Comparison of ENCODE assay signal across 13 cellular contexts in genomic region chr13:91162180-91162579, GRCh38.
DNase-seq lines count a peak whose midpoint lies in the region; ATAC-seq and TF ChIP-seq lines count a peak whose summit lies in the region.
"Had no signal": no experiment of that assay in that cellular context is flagged by ENCODE, and none has a peak within 500 bp of the region (broad histone marks: within the 10 kb centered on the region; RNA-seq: fewer than 3 reads in every experiment).

No MANE protein-coding gene starts in this region.

- H3K4me3 ChIP-seq in astrocyte of the cerebellum (ENCODE audit: low read depth, low read length), result no peak overlapping the region
- H3K4me3 ChIP-seq in CD8-positive, alpha-beta T cell (ENCODE audit: low read depth, low read length), result no peak overlapping the region
- H3K4me3 ChIP-seq: testis had no signal

- DNase-seq in astrocyte of the cerebellum (ENCODE audit: low read depth) (no peak), progenitor cell of endocrine pancreas (ENCODE audit: low spot score, unreplicated experiment) (no peak)
- no peak for DNase-seq in activated CD4-positive, CD25-positive, alpha-beta regulatory T cell treated with anti-CD3 and anti-CD28 coated beads, Interleukin-2, amount 50 U/mL, for 72 hours
- no peak for DNase-seq in CD8-positive, alpha-beta T cell
- DNase-seq: foreskin keratinocyte, natural killer cell, NCI-H524 treated with DMSO at 0.1 percent for 48 hours, Right ventricle myocardium superior, testis had no signal

- ATAC-seq in HG02938 (IDR thresholded peaks at IDR 0.05; ENCODE audit: unreplicated experiment) (peak; percentile 61), HG02678 (IDR thresholded peaks at IDR 0.05; ENCODE audit: unreplicated experiment) (no peak)
- no peak for ATAC-seq in CD8-positive, alpha-beta T cell
- ATAC-seq: foreskin keratinocyte, natural killer cell had no signal

- no peak overlapping the region for H3K4me3 Mint-ChIP-seq in progenitor cell of endocrine pancreas (ENCODE audit: low read depth)
- H3K4me3 Mint-ChIP-seq in CD8-positive, alpha-beta T cell, result no peak overlapping the region
- H3K4me3 Mint-ChIP-seq: dendritic cell treated with granulocyte-macrophage colony-stimulating factor and Interleukin-4, amounts not matched to agents 40 ng/mL and 50 ng/mL, for 4 days; natural killer cell had no signal

- no peaks in the 10 kb centered on the region for H3K36me3 Mint-ChIP-seq in progenitor cell of endocrine pancreas (ENCODE audit: insufficient read depth)
- H3K36me3 Mint-ChIP-seq in CD8-positive, alpha-beta T cell, result no peaks in the 10 kb centered on the region
- H3K36me3 Mint-ChIP-seq: natural killer cell had no signal

- CTCF ChIA-PET in CD8-positive, alpha-beta T cell (lab: Charles Lee), result no interaction called here

- no peaks in the 10 kb centered on the region for H3K9me3 ChIP-seq in CD8-positive, alpha-beta T cell (ENCODE audit: low read length)
- H3K9me3 ChIP-seq: testis had no signal

- TF ChIP-seq CTCF in GM12873 (IDR thresholded peaks at IDR 0.05; ENCODE audit: insufficient read depth, low read depth, low read length, missing control alignments), result peak; percentile 31
- TF ChIP-seq CTCF in astrocyte of the cerebellum (IDR thresholded peaks at IDR 0.05; ENCODE audit: low read depth, low read length, missing control alignments), result peak; percentile 6
- peak; percentile 26 for TF ChIP-seq CTCF in progenitor cell of endocrine pancreas (IDR thresholded peaks at IDR 0.05; ENCODE audit: unreplicated experiment)
- no peak for TF ChIP-seq CTCF in CD8-positive, alpha-beta T cell (IDR thresholded peaks at IDR 0.05)

- H3K9me3 Mint-ChIP-seq in progenitor cell of endocrine pancreas (ENCODE audit: low read depth), result no peaks in the 10 kb centered on the region
- no peaks in the 10 kb centered on the region for H3K9me3 Mint-ChIP-seq in CD8-positive, alpha-beta T cell
- H3K9me3 Mint-ChIP-seq: dendritic cell treated with granulocyte-macrophage colony-stimulating factor and Interleukin-4, amounts not matched to agents 40 ng/mL and 50 ng/mL, for 4 days had no signal

- no peak overlapping the region for H3K27ac ChIP-seq in CD8-positive, alpha-beta T cell (ENCODE audit: low read depth, low read length)
- H3K27ac ChIP-seq: foreskin keratinocyte, testis had no signal

- in situ Hi-C loops in astrocyte of the cerebellum (cut with HindIII; ENCODE audit: low sequenced_read_pairs), result no loop called here

- H3K4me1 ChIP-seq in CD8-positive, alpha-beta T cell (ENCODE audit: insufficient read depth, low read length), result no peaks in the 10 kb centered on the region
- H3K4me1 ChIP-seq: foreskin keratinocyte, testis had no signal

- intact Hi-C loops in CD8-positive, alpha-beta T cell (cut with DNase I, micrococcal nuclease), result no loop called here

- H3K27me3 Mint-ChIP-seq in progenitor cell of endocrine pancreas, result no peaks in the 10 kb centered on the region
- peaks cover 5% of the 10 kb centered on the region for H3K27me3 Mint-ChIP-seq in CD8-positive, alpha-beta T cell (ENCODE audit: low read depth)

- no peaks in the 10 kb centered on the region for H3K36me3 ChIP-seq in CD8-positive, alpha-beta T cell (ENCODE audit: insufficient read depth, low read length)

- H3K27me3 ChIP-seq in CD8-positive, alpha-beta T cell (ENCODE audit: insufficient read depth, low read length), result no peaks in the 10 kb centered on the region
- H3K27me3 ChIP-seq: foreskin keratinocyte, testis had no signal

- POLR2A ChIA-PET in CD8-positive, alpha-beta T cell (lab: Charles Lee), result no interaction called here

- H3K27ac Mint-ChIP-seq in progenitor cell of endocrine pancreas, result no peak overlapping the region
- no peak overlapping the region for H3K27ac Mint-ChIP-seq in CD8-positive, alpha-beta T cell
- H3K27ac Mint-ChIP-seq: dendritic cell treated with granulocyte-macrophage colony-stimulating factor and Interleukin-4, amounts not matched to agents 40 ng/mL and 50 ng/mL, for 4 days; natural killer cell had no signal

- peaks cover 1% of the 10 kb centered on the region for H3K4me1 Mint-ChIP-seq in progenitor cell of endocrine pancreas (ENCODE audit: low read depth)
- H3K4me1 Mint-ChIP-seq in CD8-positive, alpha-beta T cell (ENCODE audit: low read depth), result no peaks in the 10 kb centered on the region
- H3K4me1 Mint-ChIP-seq: natural killer cell had no signal
